Comparison of ENCODE assay signal across 1 cellular context in the genomic region with DNA sequence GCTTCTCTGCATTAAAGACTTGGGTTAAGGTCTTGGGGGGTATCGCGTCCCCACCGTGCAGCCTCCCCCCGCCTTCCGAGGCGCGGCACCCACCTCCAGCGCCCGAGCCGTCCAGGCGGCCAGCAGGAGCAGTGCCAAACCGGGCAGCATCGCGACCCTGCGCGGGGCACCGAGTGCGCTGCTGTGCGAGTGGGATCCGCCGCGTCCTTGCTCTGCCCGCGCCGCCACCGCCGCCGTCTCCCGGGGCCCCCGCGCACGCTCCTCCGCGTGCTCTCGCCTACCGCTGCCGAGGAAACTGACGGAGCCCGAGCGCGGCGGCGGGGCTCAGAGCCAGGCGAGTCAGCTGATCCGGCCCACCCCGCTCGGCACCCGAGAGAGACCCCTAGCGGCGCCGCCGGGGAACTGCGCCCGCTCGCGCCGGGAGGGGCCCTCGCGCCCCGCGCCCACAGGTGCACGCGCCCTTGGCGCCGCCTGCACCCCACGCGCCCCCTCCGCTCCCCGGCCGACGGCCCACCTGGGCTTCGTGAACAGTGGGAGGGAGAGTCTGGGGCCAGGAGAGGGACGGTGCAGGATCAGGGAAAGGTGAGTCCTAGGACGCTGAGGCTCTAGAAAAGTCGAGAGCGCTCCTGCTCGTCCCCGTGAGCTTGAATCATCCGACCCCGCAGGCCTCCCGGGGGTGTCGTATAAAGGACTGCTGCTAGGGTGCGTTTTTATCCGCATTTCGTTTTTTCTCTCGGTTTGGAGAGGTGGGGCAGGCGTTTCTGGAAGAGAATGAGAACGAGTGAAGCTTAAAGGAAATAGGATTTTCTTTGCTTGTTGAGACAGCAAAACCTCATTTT.
TF ChIP-seq lines count a peak whose summit lies in the region.

A gene (minus strand): TSS at position 300 of the 839 bp plus-strand sequence. CDS start 150 bp downstream, at position 150.

TF ChIP-seq in WTC11, 78 proteins besides CTCF, POLR2A, EP300 and RAD21 (continued from another document and continues in another):
- TF ChIP-seq, protein P1, sequence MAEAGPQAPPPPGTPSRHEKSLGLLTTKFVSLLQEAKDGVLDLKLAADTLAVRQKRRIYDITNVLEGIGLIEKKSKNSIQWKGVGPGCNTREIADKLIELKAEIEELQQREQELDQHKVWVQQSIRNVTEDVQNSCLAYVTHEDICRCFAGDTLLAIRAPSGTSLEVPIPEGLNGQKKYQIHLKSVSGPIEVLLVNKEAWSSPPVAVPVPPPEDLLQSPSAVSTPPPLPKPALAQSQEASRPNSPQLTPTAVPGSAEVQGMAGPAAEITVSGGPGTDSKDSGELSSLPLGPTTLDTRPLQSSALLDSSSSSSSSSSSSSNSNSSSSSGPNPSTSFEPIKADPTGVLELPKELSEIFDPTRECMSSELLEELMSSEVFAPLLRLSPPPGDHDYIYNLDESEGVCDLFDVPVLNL (CRISPR knock-in tag; IDR thresholded peaks at IDR 0.05; ENCODE audit: borderline replicate concordance, low read depth), result no peak
- no peak; the same call in 1 of the 2 replicates for TF ChIP-seq GABPB1 (CRISPR knock-in tag; IDR thresholded peaks at IDR 0.05)
- TF ChIP-seq, protein P2, sequence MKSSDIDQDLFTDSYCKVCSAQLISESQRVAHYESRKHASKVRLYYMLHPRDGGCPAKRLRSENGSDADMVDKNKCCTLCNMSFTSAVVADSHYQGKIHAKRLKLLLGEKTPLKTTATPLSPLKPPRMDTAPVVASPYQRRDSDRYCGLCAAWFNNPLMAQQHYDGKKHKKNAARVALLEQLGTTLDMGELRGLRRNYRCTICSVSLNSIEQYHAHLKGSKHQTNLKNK (CRISPR knock-in tag; IDR thresholded peaks at IDR 0.05), result no peak
- no peak for TF ChIP-seq MXD4 (CRISPR knock-in tag; IDR thresholded peaks at IDR 0.05; ENCODE audit: borderline replicate concordance)
- TF ChIP-seq, protein P3, sequence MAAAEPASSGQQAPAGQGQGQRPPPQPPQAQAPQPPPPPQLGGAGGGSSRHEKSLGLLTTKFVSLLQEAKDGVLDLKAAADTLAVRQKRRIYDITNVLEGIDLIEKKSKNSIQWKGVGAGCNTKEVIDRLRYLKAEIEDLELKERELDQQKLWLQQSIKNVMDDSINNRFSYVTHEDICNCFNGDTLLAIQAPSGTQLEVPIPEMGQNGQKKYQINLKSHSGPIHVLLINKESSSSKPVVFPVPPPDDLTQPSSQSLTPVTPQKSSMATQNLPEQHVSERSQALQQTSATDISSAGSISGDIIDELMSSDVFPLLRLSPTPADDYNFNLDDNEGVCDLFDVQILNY (CRISPR knock-in tag; IDR thresholded peaks at IDR 0.05), result peak; percentile 62; the same call in 1 of the 2 replicates
- no peak; the same call in 1 of the 2 replicates for TF ChIP-seq NR3C1 (CRISPR knock-in tag; conservative IDR thresholded peaks at IDR 0.05; ENCODE audit: low read depth)
- TF ChIP-seq, protein P4, sequence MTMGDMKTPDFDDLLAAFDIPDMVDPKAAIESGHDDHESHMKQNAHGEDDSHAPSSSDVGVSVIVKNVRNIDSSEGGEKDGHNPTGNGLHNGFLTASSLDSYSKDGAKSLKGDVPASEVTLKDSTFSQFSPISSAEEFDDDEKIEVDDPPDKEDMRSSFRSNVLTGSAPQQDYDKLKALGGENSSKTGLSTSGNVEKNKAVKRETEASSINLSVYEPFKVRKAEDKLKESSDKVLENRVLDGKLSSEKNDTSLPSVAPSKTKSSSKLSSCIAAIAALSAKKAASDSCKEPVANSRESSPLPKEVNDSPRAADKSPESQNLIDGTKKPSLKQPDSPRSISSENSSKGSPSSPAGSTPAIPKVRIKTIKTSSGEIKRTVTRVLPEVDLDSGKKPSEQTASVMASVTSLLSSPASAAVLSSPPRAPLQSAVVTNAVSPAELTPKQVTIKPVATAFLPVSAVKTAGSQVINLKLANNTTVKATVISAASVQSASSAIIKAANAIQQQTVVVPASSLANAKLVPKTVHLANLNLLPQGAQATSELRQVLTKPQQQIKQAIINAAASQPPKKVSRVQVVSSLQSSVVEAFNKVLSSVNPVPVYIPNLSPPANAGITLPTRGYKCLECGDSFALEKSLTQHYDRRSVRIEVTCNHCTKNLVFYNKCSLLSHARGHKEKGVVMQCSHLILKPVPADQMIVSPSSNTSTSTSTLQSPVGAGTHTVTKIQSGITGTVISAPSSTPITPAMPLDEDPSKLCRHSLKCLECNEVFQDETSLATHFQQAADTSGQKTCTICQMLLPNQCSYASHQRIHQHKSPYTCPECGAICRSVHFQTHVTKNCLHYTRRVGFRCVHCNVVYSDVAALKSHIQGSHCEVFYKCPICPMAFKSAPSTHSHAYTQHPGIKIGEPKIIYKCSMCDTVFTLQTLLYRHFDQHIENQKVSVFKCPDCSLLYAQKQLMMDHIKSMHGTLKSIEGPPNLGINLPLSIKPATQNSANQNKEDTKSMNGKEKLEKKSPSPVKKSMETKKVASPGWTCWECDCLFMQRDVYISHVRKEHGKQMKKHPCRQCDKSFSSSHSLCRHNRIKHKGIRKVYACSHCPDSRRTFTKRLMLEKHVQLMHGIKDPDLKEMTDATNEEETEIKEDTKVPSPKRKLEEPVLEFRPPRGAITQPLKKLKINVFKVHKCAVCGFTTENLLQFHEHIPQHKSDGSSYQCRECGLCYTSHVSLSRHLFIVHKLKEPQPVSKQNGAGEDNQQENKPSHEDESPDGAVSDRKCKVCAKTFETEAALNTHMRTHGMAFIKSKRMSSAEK (CRISPR knock-in tag; IDR thresholded peaks at IDR 0.05; ENCODE audit: borderline replicate concordance), result no peak
- no peak for TF ChIP-seq ELF4 (CRISPR knock-in tag; IDR thresholded peaks at IDR 0.05; ENCODE audit: low read depth)
- TF ChIP-seq PRRX2 (CRISPR knock-in tag; IDR thresholded peaks at IDR 0.05), result no peak
- no peak for TF ChIP-seq NFATC4 (CRISPR knock-in tag; IDR thresholded peaks at IDR 0.05)
- TF ChIP-seq GTF2I (CRISPR knock-in tag; conservative IDR thresholded peaks at IDR 0.05), result no peak
- TF ChIP-seq, protein P5, sequence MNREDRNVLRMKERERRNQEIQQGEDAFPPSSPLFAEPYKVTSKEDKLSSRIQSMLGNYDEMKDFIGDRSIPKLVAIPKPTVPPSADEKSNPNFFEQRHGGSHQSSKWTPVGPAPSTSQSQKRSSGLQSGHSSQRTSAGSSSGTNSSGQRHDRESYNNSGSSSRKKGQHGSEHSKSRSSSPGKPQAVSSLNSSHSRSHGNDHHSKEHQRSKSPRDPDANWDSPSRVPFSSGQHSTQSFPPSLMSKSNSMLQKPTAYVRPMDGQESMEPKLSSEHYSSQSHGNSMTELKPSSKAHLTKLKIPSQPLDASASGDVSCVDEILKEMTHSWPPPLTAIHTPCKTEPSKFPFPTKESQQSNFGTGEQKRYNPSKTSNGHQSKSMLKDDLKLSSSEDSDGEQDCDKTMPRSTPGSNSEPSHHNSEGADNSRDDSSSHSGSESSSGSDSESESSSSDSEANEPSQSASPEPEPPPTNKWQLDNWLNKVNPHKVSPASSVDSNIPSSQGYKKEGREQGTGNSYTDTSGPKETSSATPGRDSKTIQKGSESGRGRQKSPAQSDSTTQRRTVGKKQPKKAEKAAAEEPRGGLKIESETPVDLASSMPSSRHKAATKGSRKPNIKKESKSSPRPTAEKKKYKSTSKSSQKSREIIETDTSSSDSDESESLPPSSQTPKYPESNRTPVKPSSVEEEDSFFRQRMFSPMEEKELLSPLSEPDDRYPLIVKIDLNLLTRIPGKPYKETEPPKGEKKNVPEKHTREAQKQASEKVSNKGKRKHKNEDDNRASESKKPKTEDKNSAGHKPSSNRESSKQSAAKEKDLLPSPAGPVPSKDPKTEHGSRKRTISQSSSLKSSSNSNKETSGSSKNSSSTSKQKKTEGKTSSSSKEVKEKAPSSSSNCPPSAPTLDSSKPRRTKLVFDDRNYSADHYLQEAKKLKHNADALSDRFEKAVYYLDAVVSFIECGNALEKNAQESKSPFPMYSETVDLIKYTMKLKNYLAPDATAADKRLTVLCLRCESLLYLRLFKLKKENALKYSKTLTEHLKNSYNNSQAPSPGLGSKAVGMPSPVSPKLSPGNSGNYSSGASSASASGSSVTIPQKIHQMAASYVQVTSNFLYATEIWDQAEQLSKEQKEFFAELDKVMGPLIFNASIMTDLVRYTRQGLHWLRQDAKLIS (CRISPR knock-in tag; IDR thresholded peaks at IDR 0.05; ENCODE audit: borderline replicate concordance), result no peak
- TF ChIP-seq SMAD3 (CRISPR knock-in tag; IDR thresholded peaks at IDR 0.05; ENCODE audit: borderline replicate concordance), result no peak; the same call in 1 of the 2 replicates
- TF ChIP-seq, protein P6, sequence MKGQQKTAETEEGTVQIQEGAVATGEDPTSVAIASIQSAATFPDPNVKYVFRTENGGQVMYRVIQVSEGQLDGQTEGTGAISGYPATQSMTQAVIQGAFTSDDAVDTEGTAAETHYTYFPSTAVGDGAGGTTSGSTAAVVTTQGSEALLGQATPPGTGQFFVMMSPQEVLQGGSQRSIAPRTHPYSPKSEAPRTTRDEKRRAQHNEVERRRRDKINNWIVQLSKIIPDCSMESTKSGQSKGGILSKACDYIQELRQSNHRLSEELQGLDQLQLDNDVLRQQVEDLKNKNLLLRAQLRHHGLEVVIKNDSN (CRISPR knock-in tag; IDR thresholded peaks at IDR 0.05), result peak; percentile 82
- TF ChIP-seq, protein P7, sequence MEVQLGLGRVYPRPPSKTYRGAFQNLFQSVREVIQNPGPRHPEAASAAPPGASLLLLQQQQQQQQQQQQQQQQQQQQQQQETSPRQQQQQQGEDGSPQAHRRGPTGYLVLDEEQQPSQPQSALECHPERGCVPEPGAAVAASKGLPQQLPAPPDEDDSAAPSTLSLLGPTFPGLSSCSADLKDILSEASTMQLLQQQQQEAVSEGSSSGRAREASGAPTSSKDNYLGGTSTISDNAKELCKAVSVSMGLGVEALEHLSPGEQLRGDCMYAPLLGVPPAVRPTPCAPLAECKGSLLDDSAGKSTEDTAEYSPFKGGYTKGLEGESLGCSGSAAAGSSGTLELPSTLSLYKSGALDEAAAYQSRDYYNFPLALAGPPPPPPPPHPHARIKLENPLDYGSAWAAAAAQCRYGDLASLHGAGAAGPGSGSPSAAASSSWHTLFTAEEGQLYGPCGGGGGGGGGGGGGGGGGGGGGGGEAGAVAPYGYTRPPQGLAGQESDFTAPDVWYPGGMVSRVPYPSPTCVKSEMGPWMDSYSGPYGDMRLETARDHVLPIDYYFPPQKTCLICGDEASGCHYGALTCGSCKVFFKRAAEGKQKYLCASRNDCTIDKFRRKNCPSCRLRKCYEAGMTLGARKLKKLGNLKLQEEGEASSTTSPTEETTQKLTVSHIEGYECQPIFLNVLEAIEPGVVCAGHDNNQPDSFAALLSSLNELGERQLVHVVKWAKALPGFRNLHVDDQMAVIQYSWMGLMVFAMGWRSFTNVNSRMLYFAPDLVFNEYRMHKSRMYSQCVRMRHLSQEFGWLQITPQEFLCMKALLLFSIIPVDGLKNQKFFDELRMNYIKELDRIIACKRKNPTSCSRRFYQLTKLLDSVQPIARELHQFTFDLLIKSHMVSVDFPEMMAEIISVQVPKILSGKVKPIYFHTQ (CRISPR knock-in tag; IDR thresholded peaks at IDR 0.05), result no peak
- TF ChIP-seq TCF7 (CRISPR knock-in tag; IDR thresholded peaks at IDR 0.05; ENCODE audit: low read depth), result no peak
- TF ChIP-seq, protein P8, sequence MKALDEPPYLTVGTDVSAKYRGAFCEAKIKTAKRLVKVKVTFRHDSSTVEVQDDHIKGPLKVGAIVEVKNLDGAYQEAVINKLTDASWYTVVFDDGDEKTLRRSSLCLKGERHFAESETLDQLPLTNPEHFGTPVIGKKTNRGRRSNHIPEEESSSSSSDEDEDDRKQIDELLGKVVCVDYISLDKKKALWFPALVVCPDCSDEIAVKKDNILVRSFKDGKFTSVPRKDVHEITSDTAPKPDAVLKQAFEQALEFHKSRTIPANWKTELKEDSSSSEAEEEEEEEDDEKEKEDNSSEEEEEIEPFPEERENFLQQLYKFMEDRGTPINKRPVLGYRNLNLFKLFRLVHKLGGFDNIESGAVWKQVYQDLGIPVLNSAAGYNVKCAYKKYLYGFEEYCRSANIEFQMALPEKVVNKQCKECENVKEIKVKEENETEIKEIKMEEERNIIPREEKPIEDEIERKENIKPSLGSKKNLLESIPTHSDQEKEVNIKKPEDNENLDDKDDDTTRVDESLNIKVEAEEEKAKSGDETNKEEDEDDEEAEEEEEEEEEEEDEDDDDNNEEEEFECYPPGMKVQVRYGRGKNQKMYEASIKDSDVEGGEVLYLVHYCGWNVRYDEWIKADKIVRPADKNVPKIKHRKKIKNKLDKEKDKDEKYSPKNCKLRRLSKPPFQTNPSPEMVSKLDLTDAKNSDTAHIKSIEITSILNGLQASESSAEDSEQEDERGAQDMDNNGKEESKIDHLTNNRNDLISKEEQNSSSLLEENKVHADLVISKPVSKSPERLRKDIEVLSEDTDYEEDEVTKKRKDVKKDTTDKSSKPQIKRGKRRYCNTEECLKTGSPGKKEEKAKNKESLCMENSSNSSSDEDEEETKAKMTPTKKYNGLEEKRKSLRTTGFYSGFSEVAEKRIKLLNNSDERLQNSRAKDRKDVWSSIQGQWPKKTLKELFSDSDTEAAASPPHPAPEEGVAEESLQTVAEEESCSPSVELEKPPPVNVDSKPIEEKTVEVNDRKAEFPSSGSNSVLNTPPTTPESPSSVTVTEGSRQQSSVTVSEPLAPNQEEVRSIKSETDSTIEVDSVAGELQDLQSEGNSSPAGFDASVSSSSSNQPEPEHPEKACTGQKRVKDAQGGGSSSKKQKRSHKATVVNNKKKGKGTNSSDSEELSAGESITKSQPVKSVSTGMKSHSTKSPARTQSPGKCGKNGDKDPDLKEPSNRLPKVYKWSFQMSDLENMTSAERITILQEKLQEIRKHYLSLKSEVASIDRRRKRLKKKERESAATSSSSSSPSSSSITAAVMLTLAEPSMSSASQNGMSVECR (CRISPR knock-in tag; IDR thresholded peaks at IDR 0.05; ENCODE audit: borderline replicate concordance), result peak; percentile 90
- TF ChIP-seq ZNF396 (CRISPR knock-in tag; IDR thresholded peaks at IDR 0.05; ENCODE audit: borderline replicate concordance), result no peak
- TF ChIP-seq RORB (CRISPR knock-in tag; IDR thresholded peaks at IDR 0.05), result no peak
- TF ChIP-seq TEAD1 (CRISPR knock-in tag; IDR thresholded peaks at IDR 0.05), result no peak; the same call in 1 of the 2 replicates
- TF ChIP-seq, protein P9, sequence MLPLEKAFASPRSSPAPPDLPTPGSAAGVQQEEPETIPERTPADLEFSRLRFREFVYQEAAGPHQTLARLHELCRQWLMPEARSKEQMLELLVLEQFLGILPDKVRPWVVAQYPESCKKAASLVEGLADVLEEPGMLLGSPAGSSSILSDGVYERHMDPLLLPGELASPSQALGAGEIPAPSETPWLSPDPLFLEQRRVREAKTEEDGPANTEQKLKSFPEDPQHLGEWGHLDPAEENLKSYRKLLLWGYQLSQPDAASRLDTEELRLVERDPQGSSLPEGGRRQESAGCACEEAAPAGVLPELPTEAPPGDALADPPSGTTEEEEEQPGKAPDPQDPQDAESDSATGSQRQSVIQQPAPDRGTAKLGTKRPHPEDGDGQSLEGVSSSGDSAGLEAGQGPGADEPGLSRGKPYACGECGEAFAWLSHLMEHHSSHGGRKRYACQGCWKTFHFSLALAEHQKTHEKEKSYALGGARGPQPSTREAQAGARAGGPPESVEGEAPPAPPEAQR (CRISPR knock-in tag; IDR thresholded peaks at IDR 0.05), result no peak
- TF ChIP-seq, protein P10, sequence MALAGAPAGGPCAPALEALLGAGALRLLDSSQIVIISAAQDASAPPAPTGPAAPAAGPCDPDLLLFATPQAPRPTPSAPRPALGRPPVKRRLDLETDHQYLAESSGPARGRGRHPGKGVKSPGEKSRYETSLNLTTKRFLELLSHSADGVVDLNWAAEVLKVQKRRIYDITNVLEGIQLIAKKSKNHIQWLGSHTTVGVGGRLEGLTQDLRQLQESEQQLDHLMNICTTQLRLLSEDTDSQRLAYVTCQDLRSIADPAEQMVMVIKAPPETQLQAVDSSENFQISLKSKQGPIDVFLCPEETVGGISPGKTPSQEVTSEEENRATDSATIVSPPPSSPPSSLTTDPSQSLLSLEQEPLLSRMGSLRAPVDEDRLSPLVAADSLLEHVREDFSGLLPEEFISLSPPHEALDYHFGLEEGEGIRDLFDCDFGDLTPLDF (CRISPR knock-in tag; IDR thresholded peaks at IDR 0.05), result no peak
- TF ChIP-seq CREM (CRISPR knock-in tag; IDR thresholded peaks at IDR 0.05), result no peak
- no peak for TF ChIP-seq CREB1 (CRISPR knock-in tag; IDR thresholded peaks at IDR 0.05)
